Comparison of ENCODE assay signal across 30 cellular contexts in genomic region chr14:29941401-29941800, GRCh38.
"Had no signal": no experiment of that assay in that cellular context is flagged by ENCODE, and none has a peak within 500 bp of the region (broad histone marks: within the 10 kb centered on the region; RNA-seq: fewer than 3 reads in every experiment).

No MANE protein-coding gene starts in this region.

- H3K36me3 Mint-ChIP-seq: memory B cell; naive B cell; natural killer cell treated with Interleukin-12 subunit alpha and Interleukin-12 subunit beta and Interleukin-15 and Interleukin-18, amount 100 ng/mL, for 72 hours; stimulated activated effector memory CD8-positive, alpha-beta T cell treated with anti-CD3 and anti-CD28 coated beads, Interleukin-12 subunit alpha, Interleukin-12 subunit beta, amount 100 ng/mL, for 72 hours had no signal

- H3K36me3 ChIP-seq: esophagus muscularis mucosa, heart right ventricle, prostate gland, right atrium auricular region, sigmoid colon, stomach, thyroid gland, vagina had no signal

- H3K4me3 Mint-ChIP-seq: dendritic cell treated with granulocyte-macrophage colony-stimulating factor and Interleukin-4, amounts not matched to agents 40 ng/mL and 50 ng/mL, for 4 days; memory B cell; mesothelial cell of epicardium; naive B cell; natural killer cell treated with Interleukin-12 subunit alpha and Interleukin-12 subunit beta and Interleukin-15 and Interleukin-18, amount 100 ng/mL, for 72 hours; neural crest cell; stimulated activated effector memory CD8-positive, alpha-beta T cell treated with anti-CD3 and anti-CD28 coated beads, Interleukin-12 subunit alpha, Interleukin-12 subunit beta, amount 100 ng/mL, for 72 hours had no signal

- DNase-seq: effector CD8-positive, alpha-beta T cell; foreskin keratinocyte; glutamatergic neuron; heart right ventricle; hippocampal formation; kidney; mucosa of descending colon; naive B cell; nucleus accumbens; sigmoid colon; stimulated activated CD4-positive, alpha-beta T cell treated with anti-CD3 and anti-CD28 coated beads, Interleukin-2, amount 100 ng/mL, for 24 hours; stimulated activated CD4-positive, alpha-beta T cell treated with anti-CD3 and anti-CD28 coated beads, Interleukin-4, amount 100 ng/mL, for 24 hours; stimulated activated naive CD4-positive, alpha-beta T cell treated with Interleukin-2 at 50 U/mL for 16 hours; stomach; thyroid gland; trophoblast cell had no signal

- H3K4me1 Mint-ChIP-seq: memory B cell; mesothelial cell of epicardium; naive B cell; stimulated activated effector memory CD8-positive, alpha-beta T cell treated with anti-CD3 and anti-CD28 coated beads, Interleukin-12 subunit alpha, Interleukin-12 subunit beta, amount 100 ng/mL, for 72 hours had no signal

- H3K27ac Mint-ChIP-seq: dendritic cell treated with granulocyte-macrophage colony-stimulating factor and Interleukin-4, amounts not matched to agents 40 ng/mL and 50 ng/mL, for 4 days; memory B cell; mesothelial cell of epicardium; naive B cell; natural killer cell treated with Interleukin-12 subunit alpha and Interleukin-12 subunit beta and Interleukin-15 and Interleukin-18, amount 100 ng/mL, for 72 hours; stimulated activated effector memory CD8-positive, alpha-beta T cell treated with anti-CD3 and anti-CD28 coated beads, Interleukin-12 subunit alpha, Interleukin-12 subunit beta, amount 100 ng/mL, for 72 hours had no signal

- H3K4me3 ChIP-seq: esophagus muscularis mucosa, heart right ventricle, lung, mucosa of descending colon, prostate gland, right atrium auricular region, sigmoid colon, stomach, thyroid gland, vagina had no signal

- H3K4me1 ChIP-seq: esophagus muscularis mucosa, heart right ventricle, prostate gland, right atrium auricular region, sigmoid colon, stomach, thyroid gland, vagina had no signal

- H3K9me3 ChIP-seq: mucosa of descending colon, prostate gland, thyroid gland had no signal

- FAIRE-seq: colon, endothelial cell of umbilical vein, kidney had no signal

- H3K27me3 ChIP-seq: esophagus muscularis mucosa, foreskin keratinocyte, heart right ventricle, right atrium auricular region, sigmoid colon, stomach, thyroid gland, vagina had no signal

- ATAC-seq: foreskin keratinocyte; heart right ventricle; left lobe of liver; mucosa of descending colon; natural killer cell treated with Interleukin-12 subunit alpha and Interleukin-12 subunit beta and Interleukin-15 and Interleukin-18, amount 100 ng/mL, for 72 hours; stimulated activated effector memory CD8-positive, alpha-beta T cell treated with anti-CD3 and anti-CD28 coated beads, Interleukin-12 subunit alpha, Interleukin-12 subunit beta, amount 100 ng/mL, for 72 hours had no signal

- H3K27ac ChIP-seq: esophagus muscularis mucosa, foreskin keratinocyte, heart right ventricle, prostate gland, right atrium auricular region, sigmoid colon, stomach, thyroid gland, vagina had no signal

- H3K27me3 Mint-ChIP-seq: dendritic cell treated with granulocyte-macrophage colony-stimulating factor and Interleukin-4, amounts not matched to agents 40 ng/mL and 50 ng/mL, for 4 days; memory B cell; naive B cell; natural killer cell treated with Interleukin-12 subunit alpha and Interleukin-12 subunit beta and Interleukin-15 and Interleukin-18, amount 100 ng/mL, for 72 hours had no signal
